In genomic region chr10:126596472-126597016, GRCh38 we compare ENCODE assay signal across 8 cellular contexts.
"Had no signal": no experiment of that assay in that cellular context is flagged by ENCODE, and none has a peak within 500 bp of the region (broad histone marks: within the 10 kb centered on the region; RNA-seq: fewer than 3 reads in every experiment).

No MANE protein-coding gene starts in this region.

- FAIRE-seq: H1, H54, HepG2 had no signal

- DNase-seq: H9, HCEC 1CT had no signal

- H3K4me1 Mint-ChIP-seq: IgD-negative memory B cell had no signal

- ATAC-seq: GM23338, HepG2 had no signal

- H3K4me3 ChIP-seq: GM23338 had no signal

- H3K36me3 Mint-ChIP-seq: IgD-negative memory B cell had no signal

- H3K27me3 Mint-ChIP-seq: IgD-negative memory B cell had no signal

- H3K9me3 Mint-ChIP-seq: GM23338, H9 had no signal

- H3K4me3 Mint-ChIP-seq: GM23338, H9, IgD-negative memory B cell had no signal

- H3K27ac Mint-ChIP-seq: GM23338, H9, IgD-negative memory B cell had no signal

- H3K27ac ChIP-seq: HL-60 had no signal
